9 cellular contexts compared by ENCODE assay signal in the genomic region with DNA sequence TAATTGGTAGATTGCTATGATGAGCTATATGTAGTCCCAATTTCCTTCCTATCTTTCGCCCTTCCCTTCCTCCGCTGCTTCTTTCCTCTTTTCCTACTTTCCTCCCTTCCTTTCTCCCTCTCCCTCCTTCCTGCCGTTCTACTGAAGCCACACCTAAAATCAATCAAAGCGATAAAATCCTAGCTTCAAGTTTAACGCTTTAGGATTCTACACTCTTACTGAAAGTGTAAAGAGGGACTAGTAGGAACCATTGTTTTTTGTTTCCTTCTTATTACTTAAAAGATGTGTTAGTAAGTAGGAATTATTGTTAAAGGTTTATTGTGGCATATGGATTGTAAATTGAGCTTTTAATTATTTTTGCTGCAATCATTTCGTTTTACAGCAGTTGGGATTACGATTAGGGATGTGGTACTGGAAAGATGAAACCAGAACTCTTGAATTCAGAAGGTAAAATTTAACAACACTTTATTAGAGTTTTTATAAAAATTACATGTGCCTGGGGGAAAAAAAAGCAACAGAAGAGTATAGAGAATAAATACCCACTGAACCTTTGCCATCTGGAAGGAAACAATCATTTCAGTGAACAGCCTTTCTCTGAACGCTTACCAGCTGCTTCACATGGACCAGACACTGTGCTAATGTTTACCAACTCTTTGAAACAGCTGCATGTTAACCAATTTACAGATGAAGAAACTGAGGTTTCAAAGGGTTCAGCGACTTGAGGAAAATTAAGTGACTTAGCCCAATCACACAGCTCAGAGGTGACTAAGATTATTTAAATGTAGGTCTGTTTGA.
DNase-seq lines count a peak whose midpoint lies in the region; ATAC-seq and TF ChIP-seq lines count a peak whose summit lies in the region.
"Had no signal": no experiment of that assay in that cellular context is flagged by ENCODE, and none has a peak within 500 bp of the region (broad histone marks: within the 10 kb centered on the region; RNA-seq: fewer than 3 reads in every experiment).

No MANE protein-coding gene starts in this region.

- no peaks in the 10 kb centered on the region for H3K36me3 ChIP-seq in duodenal mucosa (ENCODE audit: control insufficient read depth in 1 of 2, insufficient read depth in 2 of 2, low read length in 2 of 2)

- ATAC-seq in GM19455 (IDR thresholded peaks at IDR 0.05; ENCODE audit: unreplicated experiment), result no peak
- ATAC-seq in GM18873 (IDR thresholded peaks at IDR 0.05; ENCODE audit: low FRiP score, unreplicated experiment), result no peak

- H3K27me3 Mint-ChIP-seq in nephron (ENCODE audit: low read depth), result peaks cover 32% of the 10 kb centered on the region

- peak; percentile 20 for DNase-seq in DMS153 (lab: John Stamatoyannopoulos, UW)
- DNase-seq in NCI-H146 treated with DMSO at 0.1 percent for 48 hours (lab: John Stamatoyannopoulos, UW; ENCODE audit: unreplicated experiment), result peak; percentile 27
- no peak for DNase-seq in cerebellar nuclear complex (lab: John Stamatoyannopoulos, UW)
- DNase-seq in activated CD8-positive, alpha-beta memory T cell treated with anti-CD3 and anti-CD28 coated beads for 24 hours, result no peak
- DNase-seq: GDM1 had no signal

- TF ChIP-seq CTCF in nephron (IDR thresholded peaks at IDR 0.05; ENCODE audit: unreplicated experiment in 3 of 3), result no peak

- no peaks in the 10 kb centered on the region for H3K36me3 Mint-ChIP-seq in nephron (ENCODE audit: low read depth)

- peaks cover 0 to 6% of the 10 kb centered on the region in 2 donors for H3K27me3 ChIP-seq in duodenal mucosa (ENCODE audit: control insufficient read depth in 1 of 2, insufficient read depth in 2 of 2, low read length in 2 of 2)

- peak overlapping the region; percentile 67 to 71 for H3K4me3 ChIP-seq in duodenal mucosa (ENCODE audit: low read depth in 1 of 2, low read length in 2 of 2)

- no peaks in the 10 kb centered on the region for H3K4me1 Mint-ChIP-seq in nephron

- H3K9me3 Mint-ChIP-seq in nephron, result no peaks in the 10 kb centered on the region

- H3K9ac ChIP-seq in duodenal mucosa (ENCODE audit: low read depth in 1 of 2, low read length in 2 of 2), result peak overlapping the region; percentile 63 to 84

- H3K4me3 Mint-ChIP-seq in nephron, result peak overlapping the region; percentile 70 to 73 (median 72)

- no peaks in the 10 kb centered on the region for H3K9me3 ChIP-seq in duodenal mucosa (ENCODE audit: control insufficient read depth in 1 of 2, low read length in 2 of 2)

- no peak overlapping the region for H3K27ac Mint-ChIP-seq in nephron

- peaks cover 13 to 17% of the 10 kb centered on the region in 2 donors for H3K4me1 ChIP-seq in duodenal mucosa (ENCODE audit: control insufficient read depth in 1 of 2, insufficient read depth in 2 of 2, low read length in 2 of 2)

- peak overlapping the region; percentile 73 for H3K27ac ChIP-seq in duodenal mucosa (ENCODE audit: low read depth, low read length)

Comparison
In these comparisons a context has a peak if more than half of its experiments do, and no peak if none do; other contexts are left out.
1. DNase-seq: peak in DMS153 (single experiment) and NCI-H146 treated with DMSO at 0.1 percent for 48 hours (single experiment); none in cerebellar nuclear complex (0 of 2) and activated CD8-positive, alpha-beta memory T cell treated with anti-CD3 and anti-CD28 coated beads for 24 hours (single experiment).